Comparison of ENCODE assay signal across 1 cellular context in the genomic region with DNA sequence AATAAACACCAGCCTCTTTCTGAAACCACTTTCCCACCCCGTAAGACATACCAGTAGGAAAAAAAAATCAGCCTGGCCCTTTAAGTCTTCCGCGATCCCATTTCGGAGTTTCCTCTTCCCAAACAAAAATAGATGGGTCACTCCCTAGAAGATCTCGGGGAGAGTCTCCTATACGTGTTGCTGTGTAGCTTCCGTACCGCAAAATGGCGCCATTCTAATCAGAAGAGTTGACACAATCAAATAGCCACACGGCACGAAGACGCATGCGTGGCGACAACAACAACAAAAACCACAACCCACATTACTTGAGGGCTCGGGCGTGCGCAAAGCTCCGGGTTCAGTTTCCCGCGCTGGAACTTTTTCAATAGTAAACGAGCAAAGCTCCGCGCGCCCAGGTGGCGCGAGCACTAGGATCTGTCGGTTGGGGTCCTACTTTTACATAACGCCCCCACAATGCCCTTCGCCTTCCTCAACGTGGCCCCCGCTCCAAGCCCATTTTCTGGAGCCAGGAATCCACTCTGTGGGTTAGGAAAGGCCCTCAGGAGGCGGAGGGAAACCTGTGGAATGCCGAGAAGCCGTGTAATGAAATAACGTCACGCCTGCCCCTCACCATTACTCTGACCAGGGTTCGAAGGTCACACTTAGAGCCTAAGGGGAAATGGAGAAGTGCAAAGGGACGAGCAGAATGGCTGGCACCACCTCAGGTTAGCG.
A peak's percentile ranks its signal among the peaks of the same experiment; 100 is the strongest.
TF ChIP-seq lines count a peak whose summit lies in the region.

A gene (minus strand): TSS at position 208 of the 711 bp plus-strand sequence. CDS start 519 bp downstream, outside the sequence.

TF ChIP-seq in HepG2, 621 proteins besides CTCF, POLR2A, EP300 and RAD21 (continued from another document and continues in another):
- TF ChIP-seq, protein P1, sequence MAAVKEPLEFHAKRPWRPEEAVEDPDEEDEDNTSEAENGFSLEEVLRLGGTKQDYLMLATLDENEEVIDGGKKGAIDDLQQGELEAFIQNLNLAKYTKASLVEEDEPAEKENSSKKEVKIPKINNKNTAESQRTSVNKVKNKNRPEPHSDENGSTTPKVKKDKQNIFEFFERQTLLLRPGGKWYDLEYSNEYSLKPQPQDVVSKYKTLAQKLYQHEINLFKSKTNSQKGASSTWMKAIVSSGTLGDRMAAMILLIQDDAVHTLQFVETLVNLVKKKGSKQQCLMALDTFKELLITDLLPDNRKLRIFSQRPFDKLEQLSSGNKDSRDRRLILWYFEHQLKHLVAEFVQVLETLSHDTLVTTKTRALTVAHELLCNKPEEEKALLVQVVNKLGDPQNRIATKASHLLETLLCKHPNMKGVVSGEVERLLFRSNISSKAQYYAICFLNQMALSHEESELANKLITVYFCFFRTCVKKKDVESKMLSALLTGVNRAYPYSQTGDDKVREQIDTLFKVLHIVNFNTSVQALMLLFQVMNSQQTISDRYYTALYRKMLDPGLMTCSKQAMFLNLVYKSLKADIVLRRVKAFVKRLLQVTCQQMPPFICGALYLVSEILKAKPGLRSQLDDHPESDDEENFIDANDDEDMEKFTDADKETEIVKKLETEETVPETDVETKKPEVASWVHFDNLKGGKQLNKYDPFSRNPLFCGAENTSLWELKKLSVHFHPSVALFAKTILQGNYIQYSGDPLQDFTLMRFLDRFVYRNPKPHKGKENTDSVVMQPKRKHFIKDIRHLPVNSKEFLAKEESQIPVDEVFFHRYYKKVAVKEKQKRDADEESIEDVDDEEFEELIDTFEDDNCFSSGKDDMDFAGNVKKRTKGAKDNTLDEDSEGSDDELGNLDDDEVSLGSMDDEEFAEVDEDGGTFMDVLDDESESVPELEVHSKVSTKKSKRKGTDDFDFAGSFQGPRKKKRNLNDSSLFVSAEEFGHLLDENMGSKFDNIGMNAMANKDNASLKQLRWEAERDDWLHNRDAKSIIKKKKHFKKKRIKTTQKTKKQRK (IDR thresholded peaks at IDR 0.05; ENCODE audit: low read length): no peak
- TF ChIP-seq HNRNPLL (IDR thresholded peaks at IDR 0.05; ENCODE audit: low read depth, low read length, poor library complexity, severe bottlenecking) (no peak), ZNF468 (CRISPR knock-in tag; IDR thresholded peaks at IDR 0.05) (no peak), ZNF562 (CRISPR knock-in tag; IDR thresholded peaks at IDR 0.05; ENCODE audit: borderline replicate concordance) (no peak), HDAC6 (IDR thresholded peaks at IDR 0.05; ENCODE audit: low read depth, low read length) (no peak), NAIF1 (CRISPR knock-in tag; IDR thresholded peaks at IDR 0.05; ENCODE audit: borderline replicate concordance) (no peak), KDM5B (CRISPR knock-in tag; IDR thresholded peaks at IDR 0.05; ENCODE audit: borderline replicate concordance) (no peak; the same call in 1 of the 2 replicates), ZNF432 (CRISPR knock-in tag; IDR thresholded peaks at IDR 0.05; ENCODE audit: borderline replicate concordance) (no peak), CBX2 (IDR thresholded peaks at IDR 0.05; ENCODE audit: low read depth, low read length) (no peak), CBX2 (CRISPR knock-in tag; IDR thresholded peaks at IDR 0.05; ENCODE audit: low read depth) (0 out of 2 replicates have a peak, but pooled peaks have one; percentile 27), HNRNPUL1 (IDR thresholded peaks at IDR 0.05; ENCODE audit: low read depth, low read length) (no peak), PCBP1 (IDR thresholded peaks at IDR 0.05; ENCODE audit: borderline replicate concordance, low read depth, low read length) (no peak), ERF (CRISPR knock-in tag; IDR thresholded peaks at IDR 0.05) (no peak; the same call in 1 of the 2 replicates), U2AF2 (IDR thresholded peaks at IDR 0.05; ENCODE audit: low read depth, low read length) (no peak), ZNF335 (CRISPR knock-in tag; IDR thresholded peaks at IDR 0.05) (peak; percentile 97), CHD2 (IDR thresholded peaks at IDR 0.05; ENCODE audit: low read depth, low read length) (no peak), FOSL2 (CRISPR knock-in tag; IDR thresholded peaks at IDR 0.05) (no peak; the same call in none of the 2 replicates), HDAC2 (CRISPR knock-in tag; IDR thresholded peaks at IDR 0.05) (peak; percentile 57; the same call in 1 of the 2 replicates), ZNF761 (CRISPR knock-in tag; conservative IDR thresholded peaks at IDR 0.05) (no peak; the same call in 1 of the 2 replicates), MAFG (CRISPR knock-in tag; IDR thresholded peaks at IDR 0.05) (no peak), ZNF703 (CRISPR knock-in tag; IDR thresholded peaks at IDR 0.05; ENCODE audit: borderline replicate concordance) (no peak), SYNCRIP (IDR thresholded peaks at IDR 0.05; ENCODE audit: insufficient read depth, low read depth, low read length) (no peak), ZNF737 (CRISPR knock-in tag; IDR thresholded peaks at IDR 0.05; ENCODE audit: borderline replicate concordance) (0 out of 2 replicates have a peak, but pooled peaks have one; percentile 24), SRSF9 (IDR thresholded peaks at IDR 0.05; ENCODE audit: borderline replicate concordance, insufficient read depth, low read depth, low read length, poor library complexity, severe bottlenecking) (no peak), KMT2B (CRISPR knock-in tag; IDR thresholded peaks at IDR 0.05) (no peak), ZNF558 (CRISPR knock-in tag; IDR thresholded peaks at IDR 0.05; ENCODE audit: borderline replicate concordance) (peak; percentile 18; the same call in 1 of the 2 replicates), HMG20A (CRISPR knock-in tag; IDR thresholded peaks at IDR 0.05; ENCODE audit: borderline replicate concordance) (no peak), CBFB (CRISPR knock-in tag; IDR thresholded peaks at IDR 0.05) (peak; percentile 93), ZNF234 (CRISPR knock-in tag; conservative IDR thresholded peaks at IDR 0.05) (no peak), ZNF431 (CRISPR knock-in tag; IDR thresholded peaks at IDR 0.05; ENCODE audit: borderline replicate concordance, low read depth) (no peak; the same call in 1 of the 2 replicates), SMAD1 (CRISPR knock-in tag; IDR thresholded peaks at IDR 0.05; ENCODE audit: borderline replicate concordance, low read depth) (no peak), RARG (CRISPR knock-in tag; IDR thresholded peaks at IDR 0.05; ENCODE audit: low read depth) (no peak), CREM (IDR thresholded peaks at IDR 0.05) (peak; percentile 59), CREM (CRISPR knock-in tag; IDR thresholded peaks at IDR 0.05) (no peak), SSRP1 (CRISPR knock-in tag; IDR thresholded peaks at IDR 0.05) (no peak; the same call in 1 of the 2 replicates), RELA (CRISPR knock-in tag; IDR thresholded peaks at IDR 0.05) (no peak), HNF4A (CRISPR knock-in tag; IDR thresholded peaks at IDR 0.05) (peak; percentile 65), HMG20B (CRISPR knock-in tag; conservative IDR thresholded peaks at IDR 0.05) (no peak; the same call in 1 of the 2 replicates), ZNF180 (CRISPR knock-in tag; IDR thresholded peaks at IDR 0.05; ENCODE audit: borderline replicate concordance, low read depth) (no peak), POLR2G (IDR thresholded peaks at IDR 0.05; ENCODE audit: low read depth, low read length) (peak; percentile 76)
- TF ChIP-seq, protein P2, sequence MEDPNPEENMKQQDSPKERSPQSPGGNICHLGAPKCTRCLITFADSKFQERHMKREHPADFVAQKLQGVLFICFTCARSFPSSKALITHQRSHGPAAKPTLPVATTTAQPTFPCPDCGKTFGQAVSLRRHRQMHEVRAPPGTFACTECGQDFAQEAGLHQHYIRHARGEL (CRISPR knock-in tag; IDR thresholded peaks at IDR 0.05): no peak
- TF ChIP-seq, protein P3, sequence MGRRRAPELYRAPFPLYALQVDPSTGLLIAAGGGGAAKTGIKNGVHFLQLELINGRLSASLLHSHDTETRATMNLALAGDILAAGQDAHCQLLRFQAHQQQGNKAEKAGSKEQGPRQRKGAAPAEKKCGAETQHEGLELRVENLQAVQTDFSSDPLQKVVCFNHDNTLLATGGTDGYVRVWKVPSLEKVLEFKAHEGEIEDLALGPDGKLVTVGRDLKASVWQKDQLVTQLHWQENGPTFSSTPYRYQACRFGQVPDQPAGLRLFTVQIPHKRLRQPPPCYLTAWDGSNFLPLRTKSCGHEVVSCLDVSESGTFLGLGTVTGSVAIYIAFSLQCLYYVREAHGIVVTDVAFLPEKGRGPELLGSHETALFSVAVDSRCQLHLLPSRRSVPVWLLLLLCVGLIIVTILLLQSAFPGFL (CRISPR knock-in tag; IDR thresholded peaks at IDR 0.05): no peak
- TF ChIP-seq, protein P4, sequence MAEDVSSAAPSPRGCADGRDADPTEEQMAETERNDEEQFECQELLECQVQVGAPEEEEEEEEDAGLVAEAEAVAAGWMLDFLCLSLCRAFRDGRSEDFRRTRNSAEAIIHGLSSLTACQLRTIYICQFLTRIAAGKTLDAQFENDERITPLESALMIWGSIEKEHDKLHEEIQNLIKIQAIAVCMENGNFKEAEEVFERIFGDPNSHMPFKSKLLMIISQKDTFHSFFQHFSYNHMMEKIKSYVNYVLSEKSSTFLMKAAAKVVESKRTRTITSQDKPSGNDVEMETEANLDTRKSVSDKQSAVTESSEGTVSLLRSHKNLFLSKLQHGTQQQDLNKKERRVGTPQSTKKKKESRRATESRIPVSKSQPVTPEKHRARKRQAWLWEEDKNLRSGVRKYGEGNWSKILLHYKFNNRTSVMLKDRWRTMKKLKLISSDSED (CRISPR knock-in tag; IDR thresholded peaks at IDR 0.05): no peak
- TF ChIP-seq, protein P5, sequence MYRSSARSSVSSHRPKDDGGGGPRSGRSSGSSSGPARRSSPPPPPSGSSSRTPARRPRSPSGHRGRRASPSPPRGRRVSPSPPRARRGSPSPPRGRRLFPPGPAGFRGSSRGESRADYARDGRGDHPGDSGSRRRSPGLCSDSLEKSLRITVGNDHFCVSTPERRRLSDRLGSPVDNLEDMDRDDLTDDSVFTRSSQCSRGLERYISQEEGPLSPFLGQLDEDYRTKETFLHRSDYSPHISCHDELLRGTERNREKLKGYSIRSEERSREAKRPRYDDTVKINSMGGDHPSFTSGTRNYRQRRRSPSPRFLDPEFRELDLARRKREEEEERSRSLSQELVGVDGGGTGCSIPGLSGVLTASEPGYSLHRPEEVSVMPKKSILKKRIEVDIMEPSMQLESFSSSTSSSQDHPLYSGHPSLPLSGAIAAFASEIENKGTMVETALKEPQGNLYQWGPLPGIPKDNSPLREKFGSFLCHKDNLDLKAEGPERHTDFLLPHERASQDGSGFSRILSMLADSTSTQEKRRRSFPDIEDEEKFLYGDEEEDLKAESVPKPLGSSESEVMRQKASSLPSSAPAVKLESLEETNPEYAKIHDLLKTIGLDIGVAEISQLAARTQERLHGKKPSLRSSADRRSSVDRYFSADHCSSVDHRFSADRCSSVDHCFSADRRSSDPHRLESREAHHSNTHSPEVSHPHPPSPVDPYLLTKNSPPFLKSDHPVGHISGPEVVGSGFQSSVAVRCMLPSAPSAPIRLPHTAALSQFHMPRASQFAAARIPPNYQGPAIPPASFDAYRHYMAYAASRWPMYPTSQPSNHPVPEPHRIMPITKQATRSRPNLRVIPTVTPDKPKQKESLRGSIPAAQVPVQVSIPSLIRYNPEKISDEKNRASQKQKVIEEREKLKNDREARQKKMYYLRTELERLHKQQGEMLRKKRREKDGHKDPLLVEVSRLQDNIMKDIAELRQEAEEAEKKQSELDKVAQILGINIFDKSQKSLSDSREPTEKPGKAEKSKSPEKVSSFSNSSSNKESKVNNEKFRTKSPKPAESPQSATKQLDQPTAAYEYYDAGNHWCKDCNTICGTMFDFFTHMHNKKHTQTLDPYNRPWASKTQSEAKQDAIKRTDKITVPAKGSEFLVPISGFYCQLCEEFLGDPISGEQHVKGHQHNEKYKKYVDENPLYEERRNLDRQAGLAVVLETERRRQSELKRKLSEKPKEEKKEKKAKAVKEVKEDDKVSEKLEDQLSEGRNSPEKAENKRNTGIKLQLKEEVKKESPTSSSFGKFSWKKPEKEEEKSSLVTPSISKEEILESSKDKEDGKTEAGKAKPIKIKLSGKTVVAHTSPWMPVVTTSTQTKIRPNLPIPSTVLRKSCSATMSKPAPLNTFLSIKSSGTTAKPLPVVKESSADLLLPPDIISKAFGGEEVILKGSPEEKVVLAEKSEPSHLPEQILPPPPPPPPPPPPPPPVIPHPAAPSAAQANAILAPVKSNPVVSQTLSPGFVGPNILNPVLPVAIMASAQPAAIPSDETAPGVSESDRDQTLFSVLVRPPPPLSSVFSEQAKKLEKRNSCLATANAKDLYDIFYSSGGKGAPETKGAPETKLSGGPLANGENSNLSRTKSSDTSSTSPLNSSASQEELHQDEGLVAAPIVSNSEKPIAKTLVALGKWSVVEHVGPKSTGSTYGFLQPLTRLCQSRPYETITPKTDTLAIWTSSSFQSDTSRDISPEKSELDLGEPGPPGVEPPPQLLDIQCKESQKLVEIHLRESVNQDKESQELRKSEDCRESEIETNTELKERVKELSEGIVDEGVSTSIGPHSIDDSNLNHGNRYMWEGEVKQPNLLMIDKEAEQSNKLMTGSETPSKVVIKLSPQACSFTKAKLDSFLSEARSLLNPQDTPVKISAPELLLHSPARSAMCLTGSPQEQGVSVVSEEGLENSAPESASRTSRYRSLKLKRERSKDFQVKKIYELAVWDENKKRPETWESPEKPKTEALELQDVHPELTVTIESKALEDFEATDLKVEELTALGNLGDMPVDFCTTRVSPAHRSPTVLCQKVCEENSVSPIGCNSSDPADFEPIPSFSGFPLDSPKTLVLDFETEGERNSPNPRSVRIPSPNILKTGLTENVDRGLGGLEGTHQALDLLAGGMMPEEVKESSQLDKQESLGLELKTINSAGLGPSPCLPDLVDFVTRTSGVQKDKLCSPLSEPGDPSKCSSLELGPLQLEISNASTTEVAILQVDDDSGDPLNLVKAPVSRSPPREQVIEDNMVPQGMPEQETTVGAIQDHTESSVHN (CRISPR knock-in tag; IDR thresholded peaks at IDR 0.05): no peak
- TF ChIP-seq, protein P6, sequence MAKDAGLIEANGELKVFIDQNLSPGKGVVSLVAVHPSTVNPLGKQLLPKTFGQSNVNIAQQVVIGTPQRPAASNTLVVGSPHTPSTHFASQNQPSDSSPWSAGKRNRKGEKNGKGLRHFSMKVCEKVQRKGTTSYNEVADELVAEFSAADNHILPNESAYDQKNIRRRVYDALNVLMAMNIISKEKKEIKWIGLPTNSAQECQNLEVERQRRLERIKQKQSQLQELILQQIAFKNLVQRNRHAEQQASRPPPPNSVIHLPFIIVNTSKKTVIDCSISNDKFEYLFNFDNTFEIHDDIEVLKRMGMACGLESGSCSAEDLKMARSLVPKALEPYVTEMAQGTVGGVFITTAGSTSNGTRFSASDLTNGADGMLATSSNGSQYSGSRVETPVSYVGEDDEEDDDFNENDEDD (CRISPR knock-in tag; IDR thresholded peaks at IDR 0.05; ENCODE audit: borderline replicate concordance): peak; percentile 96
- TF ChIP-seq, protein P7, sequence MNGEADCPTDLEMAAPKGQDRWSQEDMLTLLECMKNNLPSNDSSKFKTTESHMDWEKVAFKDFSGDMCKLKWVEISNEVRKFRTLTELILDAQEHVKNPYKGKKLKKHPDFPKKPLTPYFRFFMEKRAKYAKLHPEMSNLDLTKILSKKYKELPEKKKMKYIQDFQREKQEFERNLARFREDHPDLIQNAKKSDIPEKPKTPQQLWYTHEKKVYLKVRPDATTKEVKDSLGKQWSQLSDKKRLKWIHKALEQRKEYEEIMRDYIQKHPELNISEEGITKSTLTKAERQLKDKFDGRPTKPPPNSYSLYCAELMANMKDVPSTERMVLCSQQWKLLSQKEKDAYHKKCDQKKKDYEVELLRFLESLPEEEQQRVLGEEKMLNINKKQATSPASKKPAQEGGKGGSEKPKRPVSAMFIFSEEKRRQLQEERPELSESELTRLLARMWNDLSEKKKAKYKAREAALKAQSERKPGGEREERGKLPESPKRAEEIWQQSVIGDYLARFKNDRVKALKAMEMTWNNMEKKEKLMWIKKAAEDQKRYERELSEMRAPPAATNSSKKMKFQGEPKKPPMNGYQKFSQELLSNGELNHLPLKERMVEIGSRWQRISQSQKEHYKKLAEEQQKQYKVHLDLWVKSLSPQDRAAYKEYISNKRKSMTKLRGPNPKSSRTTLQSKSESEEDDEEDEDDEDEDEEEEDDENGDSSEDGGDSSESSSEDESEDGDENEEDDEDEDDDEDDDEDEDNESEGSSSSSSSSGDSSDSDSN (CRISPR knock-in tag; IDR thresholded peaks at IDR 0.05): no peak; the same call in 1 of the 2 replicates
